ENCODE assay signal across 39 cellular contexts in genomic region chr5:1181451-1182359, GRCh38. TPM values are rescaled to one million over a fixed set of nuclear protein-coding genes. Genes with fewer than 3 reads are reported as not detected.
DNase-seq lines count a peak whose midpoint lies in the region; ATAC-seq and TF ChIP-seq lines count a peak whose summit lies in the region.
"Had no signal": no experiment of that assay in that cellular context is flagged by ENCODE, and none has a peak within 500 bp of the region (broad histone marks: within the 10 kb centered on the region; RNA-seq: fewer than 3 reads in every experiment).

No MANE protein-coding gene starts in this region.

- peak overlapping the region; percentile 52 to 53 for H3K4me3 ChIP-seq in duodenal mucosa (ENCODE audit: low read depth in 1 of 2, low read length in 2 of 2)
- H3K4me3 ChIP-seq in left lung, result no peak overlapping the region
- H3K4me3 ChIP-seq: gastroesophageal sphincter, SJCRH30, smooth muscle cell had no signal

- H3K9ac ChIP-seq in duodenal mucosa (ENCODE audit: low read depth in 1 of 2, low read length in 2 of 2), result peak overlapping the region; percentile 20 to 37

- no peaks in the 10 kb centered on the region for H3K4me1 Mint-ChIP-seq in activated CD8-positive, alpha-beta memory T cell treated with anti-CD3 and anti-CD28 coated beads, Interleukin-2, amount 10 ng/mL, durations not matched to agents 7 days and 5 days
- peaks cover 34% of the 10 kb centered on the region for H3K4me1 Mint-ChIP-seq in progenitor cell of endocrine pancreas (ENCODE audit: low read depth)
- H3K4me1 Mint-ChIP-seq: activated CD4-positive, alpha-beta T cell treated with anti-CD3 and anti-CD28 coated beads for 36 hours; activated naive CD8-positive, alpha-beta T cell treated with anti-CD3 and anti-CD28 coated beads for 36 hours; IgD-negative memory B cell; mesothelial cell of epicardium had no signal

- H3K27me3 Mint-ChIP-seq in activated CD8-positive, alpha-beta memory T cell treated with anti-CD3 and anti-CD28 coated beads, Interleukin-2, amount 10 ng/mL, durations not matched to agents 7 days and 5 days, result no peaks in the 10 kb centered on the region
- H3K27me3 Mint-ChIP-seq in progenitor cell of endocrine pancreas, result no peaks in the 10 kb centered on the region
- H3K27me3 Mint-ChIP-seq: activated CD4-positive, alpha-beta T cell treated with anti-CD3 and anti-CD28 coated beads for 36 hours; activated CD8-positive, alpha-beta T cell treated with anti-CD3 and anti-CD28 coated beads for 36 hours; activated naive CD8-positive, alpha-beta T cell treated with anti-CD3 and anti-CD28 coated beads for 36 hours; IgD-negative memory B cell; naive thymus-derived CD4-positive, alpha-beta T cell had no signal

- CTCF ChIA-PET in activated CD8-positive, alpha-beta memory T cell treated with anti-CD3 and anti-CD28 coated beads, Interleukin-2, amount 10 ng/mL, durations not matched to agents 7 days and 5 days (lab: Charles Lee), result no interaction called here

- H3K27ac Mint-ChIP-seq in activated CD8-positive, alpha-beta memory T cell treated with anti-CD3 and anti-CD28 coated beads, Interleukin-2, amount 10 ng/mL, durations not matched to agents 7 days and 5 days, result no peak overlapping the region
- H3K27ac Mint-ChIP-seq in progenitor cell of endocrine pancreas, result peak overlapping the region; percentile 94
- H3K27ac Mint-ChIP-seq: activated CD4-positive, alpha-beta T cell treated with anti-CD3 and anti-CD28 coated beads for 36 hours; activated CD8-positive, alpha-beta T cell treated with anti-CD3 and anti-CD28 coated beads for 36 hours; activated naive CD8-positive, alpha-beta T cell treated with anti-CD3 and anti-CD28 coated beads for 36 hours; IgD-negative memory B cell; mesothelial cell of epicardium; naive thymus-derived CD4-positive, alpha-beta T cell had no signal

- intact Hi-C loops in left lung (cut with DNase I), result no loop called here

- peak overlapping the region; percentile 83 for H3K27ac ChIP-seq in duodenal mucosa (ENCODE audit: low read depth, low read length)
- H3K27ac ChIP-seq in left lung, result no peak overlapping the region
- H3K27ac ChIP-seq: 22Rv1, C4-2B, gastroesophageal sphincter, SJCRH30, VCaP had no signal

- TF ChIP-seq POLR2A in erythroblast (IDR thresholded peaks at IDR 0.05; ENCODE audit: low read length), result no peak

- no peak for TF ChIP-seq CTCF in left lung (IDR thresholded peaks at IDR 0.05)
- no peak for TF ChIP-seq CTCF in progenitor cell of endocrine pancreas (IDR thresholded peaks at IDR 0.05; ENCODE audit: unreplicated experiment)

- H3K9me3 ChIP-seq in duodenal mucosa (ENCODE audit: control insufficient read depth in 1 of 2, low read length in 2 of 2) (no peaks in the 10 kb centered on the region), left lung (no peaks in the 10 kb centered on the region)
- H3K9me3 ChIP-seq: Caco-2, gastroesophageal sphincter, SJCRH30 had no signal

- no peaks in the 10 kb centered on the region for H3K9me3 Mint-ChIP-seq in activated CD8-positive, alpha-beta memory T cell treated with anti-CD3 and anti-CD28 coated beads, Interleukin-2, amount 10 ng/mL, durations not matched to agents 7 days and 5 days (ENCODE audit: low read depth)
- no peaks in the 10 kb centered on the region for H3K9me3 Mint-ChIP-seq in progenitor cell of endocrine pancreas (ENCODE audit: low read depth)
- H3K9me3 Mint-ChIP-seq: activated CD8-positive, alpha-beta T cell treated with anti-CD3 and anti-CD28 coated beads for 36 hours; activated naive CD8-positive, alpha-beta T cell treated with anti-CD3 and anti-CD28 coated beads for 36 hours; IgD-negative memory B cell; mesothelial cell of epicardium; naive thymus-derived CD4-positive, alpha-beta T cell had no signal

- H3K36me3 Mint-ChIP-seq in activated CD8-positive, alpha-beta memory T cell treated with anti-CD3 and anti-CD28 coated beads, Interleukin-2, amount 10 ng/mL, durations not matched to agents 7 days and 5 days, result no peaks in the 10 kb centered on the region
- no peaks in the 10 kb centered on the region for H3K36me3 Mint-ChIP-seq in progenitor cell of endocrine pancreas (ENCODE audit: insufficient read depth)
- H3K36me3 Mint-ChIP-seq: activated naive CD8-positive, alpha-beta T cell treated with anti-CD3 and anti-CD28 coated beads for 36 hours; IgD-negative memory B cell; mesothelial cell of epicardium; naive thymus-derived CD4-positive, alpha-beta T cell had no signal

- H3K36me3 ChIP-seq in duodenal mucosa (ENCODE audit: control insufficient read depth in 1 of 2, insufficient read depth in 2 of 2, low read length in 2 of 2) (no peaks in the 10 kb centered on the region), left lung (no peaks in the 10 kb centered on the region)
- H3K36me3 ChIP-seq: gastroesophageal sphincter, SJCRH30 had no signal

- no peaks in the 10 kb centered on the region for H3K27me3 ChIP-seq in duodenal mucosa (ENCODE audit: control insufficient read depth in 1 of 2, insufficient read depth in 2 of 2, low read length in 2 of 2)
- peaks cover 0 to 17% of the 10 kb centered on the region in 2 donors for H3K27me3 ChIP-seq in left lung
- H3K27me3 ChIP-seq: SJCRH30 had no signal

- peak; percentile 35 for DNase-seq in activated CD8-positive, alpha-beta memory T cell treated with anti-CD3 and anti-CD28 coated beads, Interleukin-2, amount 10 ng/mL, durations not matched to agents 7 days and 5 days
- DNase-seq in activated CD8-positive, alpha-beta memory T cell treated with anti-CD3 and anti-CD28 coated beads, Interleukin-2, amount 50 U/mL, for 48 hours, result no peak
- DNase-seq in left lung (peak; percentile 30 to 57), progenitor cell of endocrine pancreas (ENCODE audit: low spot score, unreplicated experiment) (no peak), erythroblast (lab: John Stamatoyannopoulos, UW) (no peak)
- no peak for DNase-seq in stimulated activated naive CD4-positive, alpha-beta T cell (lab: John Stamatoyannopoulos, UW)
- DNase-seq: activated CD4-positive, alpha-beta T cell treated with anti-CD3 and anti-CD28 coated beads for 36 hours; activated CD8-positive, alpha-beta T cell treated with anti-CD3 and anti-CD28 coated beads for 36 hours; activated naive CD8-positive, alpha-beta T cell treated with anti-CD3 and anti-CD28 coated beads for 36 hours; cerebellar nuclear complex; DMS53; HCEC 1CT; hippocampal formation; NCI-H146; NCI-H2107; NCI-H748 treated with DMSO at 0.1 percent for 48 hours; SJCRH30; stimulated activated naive CD8-positive, alpha-beta T cell treated with anti-CD3 and anti-CD28 coated beads, Interleukin-15, Interleukin-2, amounts not matched to agents 100 U/mL and 50 U/mL, for 24 hours; SW 1271; T-helper 9 cell had no signal

- no peak overlapping the region for H3K4me3 Mint-ChIP-seq in activated CD8-positive, alpha-beta memory T cell treated with anti-CD3 and anti-CD28 coated beads, Interleukin-2, amount 10 ng/mL, durations not matched to agents 7 days and 5 days
- H3K4me3 Mint-ChIP-seq in progenitor cell of endocrine pancreas (ENCODE audit: low read depth), result peak overlapping the region; percentile 60
- H3K4me3 Mint-ChIP-seq: activated CD4-positive, alpha-beta T cell treated with anti-CD3 and anti-CD28 coated beads for 36 hours; activated CD8-positive, alpha-beta T cell treated with anti-CD3 and anti-CD28 coated beads for 36 hours; activated naive CD8-positive, alpha-beta T cell treated with anti-CD3 and anti-CD28 coated beads for 36 hours; IgD-negative memory B cell; mesothelial cell of epicardium; naive thymus-derived CD4-positive, alpha-beta T cell had no signal

- ATAC-seq in activated CD8-positive, alpha-beta memory T cell treated with anti-CD3 and anti-CD28 coated beads, Interleukin-2, amount 10 ng/mL, durations not matched to agents 7 days and 5 days, result no peak
- no peak for ATAC-seq in left lung
- no peak for ATAC-seq in GM21786 (IDR thresholded peaks at IDR 0.05; ENCODE audit: unreplicated experiment)
- ATAC-seq: activated CD4-positive, alpha-beta T cell treated with anti-CD3 and anti-CD28 coated beads for 36 hours; activated CD8-positive, alpha-beta T cell treated with anti-CD3 and anti-CD28 coated beads for 36 hours; gastroesophageal sphincter; naive thymus-derived CD4-positive, alpha-beta T cell; stimulated activated naive CD8-positive, alpha-beta T cell treated with anti-CD3 and anti-CD28 coated beads, Interleukin-15, Interleukin-2, amounts not matched to agents 100 U/mL and 50 U/mL, for 24 hours had no signal

- H3K4me1 ChIP-seq in duodenal mucosa (ENCODE audit: control insufficient read depth in 1 of 2, insufficient read depth in 2 of 2, low read length in 2 of 2) (peaks cover 42 to 66% of the 10 kb centered on the region in 2 donors), left lung (no peaks in the 10 kb centered on the region)
- H3K4me1 ChIP-seq: SJCRH30 had no signal

RNA-seq across cellular contexts. Expression of gene SLC6A19, which starts 19.7 kb away (rescaled TPM):
- total RNA-seq in activated CD8-positive, alpha-beta memory T cell treated with anti-CD3 and anti-CD28 coated beads, Interleukin-2, amount 10 ng/mL, durations not matched to agents 7 days and 5 days, result not detected
- total RNA-seq in left lung (not detected), progenitor cell of endocrine pancreas (2.2 and 2.6 TPM in 2 replicates)
- total RNA-seq: activated CD4-positive, alpha-beta T cell treated with anti-CD3 and anti-CD28 coated beads for 36 hours; activated CD8-positive, alpha-beta T cell treated with anti-CD3 and anti-CD28 coated beads for 36 hours; activated naive CD8-positive, alpha-beta T cell treated with anti-CD3 and anti-CD28 coated beads for 36 hours; endothelial cell of umbilical vein; fibroblast of lung; gastroesophageal sphincter; mesothelial cell of epicardium; naive thymus-derived CD4-positive, alpha-beta T cell; osteoblast; renal cortical epithelial cell; SJCRH30; smooth muscle cell; urinary bladder had no signal

RNA-seq across cellular contexts. Expression of gene SLC6A18, which starts 43.5 kb away (rescaled TPM):
- not detected for total RNA-seq in activated CD8-positive, alpha-beta memory T cell treated with anti-CD3 and anti-CD28 coated beads, Interleukin-2, amount 10 ng/mL, durations not matched to agents 7 days and 5 days
- total RNA-seq in left lung, result not detected
- not detected in 2 replicates for total RNA-seq in progenitor cell of endocrine pancreas
- total RNA-seq: activated CD4-positive, alpha-beta T cell treated with anti-CD3 and anti-CD28 coated beads for 36 hours; activated CD8-positive, alpha-beta T cell treated with anti-CD3 and anti-CD28 coated beads for 36 hours; activated naive CD8-positive, alpha-beta T cell treated with anti-CD3 and anti-CD28 coated beads for 36 hours; Caco-2; dorsolateral prefrontal cortex; endothelial cell of umbilical vein; fibroblast of lung; G401; gastroesophageal sphincter; mesothelial cell of epicardium; naive thymus-derived CD4-positive, alpha-beta T cell; osteoblast; renal cortical epithelial cell; SJCRH30; smooth muscle cell; temporal lobe; urinary bladder had no signal

Comparison
In these comparisons a context has a peak if more than half of its experiments do, and no peak if none do; other contexts are left out.
1. DNase-seq: peak in activated CD8-positive, alpha-beta memory T cell treated with anti-CD3 and anti-CD28 coated beads, Interleukin-2, amount 10 ng/mL, durations not matched to agents 7 days and 5 days (single experiment) and left lung (2 of 2); none in activated CD8-positive, alpha-beta memory T cell treated with anti-CD3 and anti-CD28 coated beads, Interleukin-2, amount 50 U/mL, for 48 hours (single experiment), progenitor cell of endocrine pancreas (single experiment), erythroblast (0 of 2) and stimulated activated naive CD4-positive, alpha-beta T cell (0 of 6).
2. H3K4me3 ChIP-seq: peak in duodenal mucosa (2 of 2); none in left lung (0 of 2).